Comparison of ENCODE assay signal across 8 cellular contexts in genomic region chr6:148251286-148251685, GRCh38.
DNase-seq lines count a peak whose midpoint lies in the region; ATAC-seq and TF ChIP-seq lines count a peak whose summit lies in the region.

No MANE protein-coding gene starts in this region.

- POLR2A ChIA-PET in PC-9 (lab: Charles Lee; ENCODE audit: unreplicated experiment): no interaction called here
- POLR2A ChIA-PET in activated CD4-positive, alpha-beta memory T cell treated with anti-CD3 and anti-CD28 coated beads for 36 hours (lab: Charles Lee): no interaction called here

- no TSS peak for BruUV-seq in PC-9 (replicated peaks; lab: Mats Ljungman, UMichigan)

- H3K9me2 ChIP-seq in PC-9 (ENCODE audit: insufficient read depth): no peaks in the 10 kb centered on the region

- no peak overlapping the region for H3K4me3 Mint-ChIP-seq in activated CD4-positive, alpha-beta memory T cell treated with anti-CD3 and anti-CD28 coated beads for 36 hours

- no peak for TF ChIP-seq EP300 in stomach (IDR thresholded peaks at IDR 0.05)

- no peak for ATAC-seq in HG03442 (IDR thresholded peaks at IDR 0.05; ENCODE audit: unreplicated experiment)

- 16 to 25% (median 20%) methylated on average over 2 of the region's 2 CpGs for WGBS in stomach, 5 donors

- DNase-seq in AG09319 (ENCODE audit: extremely low read depth, low read depth) (peak; percentile 56), HCEC 1CT (peak; percentile 71), PC-9 (no peak), globus pallidus (ENCODE audit: low spot score) (peak; percentile 80), stomach (no peak)
- DNase-seq in activated CD4-positive, alpha-beta T cell treated with anti-CD3 and anti-CD28 coated beads for 48 hours: no peak
- DNase-seq in activated CD4-positive, alpha-beta memory T cell treated with anti-CD3 and anti-CD28 coated beads for 36 hours: no peak

- no peaks in the 10 kb centered on the region for H3K79me2 ChIP-seq in PC-9 (ENCODE audit: low read depth)

- H3K4me1 Mint-ChIP-seq in activated CD4-positive, alpha-beta memory T cell treated with anti-CD3 and anti-CD28 coated beads for 36 hours (ENCODE audit: low read depth): no peaks in the 10 kb centered on the region

- H3K4me3 ChIP-seq in PC-9 (no peak overlapping the region), stomach (no peak overlapping the region)

- intact Hi-C loops in PC-9 (cut with micrococcal nuclease; ENCODE audit: unreplicated experiment) (loop anchor here (5.0 kb wide), 1 partner anchor 744 kb away; the partner anchor contains the start of gene SAMD5), stomach (cut with DNase I; ENCODE audit: low total_unique reads) (loop anchor here (10.0 kb wide), 1 partner anchor 76 kb away; no protein-coding TSS in a partner anchor)
- intact Hi-C loops in activated CD4-positive, alpha-beta memory T cell treated with anti-CD3 and anti-CD28 coated beads for 36 hours (cut with micrococcal nuclease): loop anchor here (1.0 to 5.0 kb wide), 2 partner anchors 74 to 744 kb away; partner anchors contain the start of gene SAMD5

- TF ChIP-seq CTCF in AG09319 (IDR thresholded peaks at IDR 0.05; ENCODE audit: low read depth, low read length): peak; percentile 51
- TF ChIP-seq CTCF in PC-9 (conservative IDR thresholded peaks at IDR 0.05): peak; percentile 66
- peak in 5 of 7 experiments; percentile 13 to 52 (median 20) for TF ChIP-seq CTCF in stomach (IDR thresholded peaks at IDR 0.05)

- no peak for TF ChIP-seq POLR2A in stomach (IDR thresholded peaks at IDR 0.05)

- no peak overlapping the region for H3K4me2 ChIP-seq in PC-9

- no peaks in the 10 kb centered on the region for H3K4me1 ChIP-seq in PC-9 (replicated peaks; ENCODE audit: insufficient read depth)
- H3K4me1 ChIP-seq in stomach: no peaks in the 10 kb centered on the region

- no peaks in the 10 kb centered on the region for H3F3A ChIP-seq in PC-9 (ENCODE audit: insufficient read depth, low read depth)

- CTCF ChIA-PET in PC-9 (lab: Charles Lee): interaction anchor here (0.9 kb wide), 1 partner anchor 744 kb away, joined by 3 read pairs; no protein-coding TSS in a partner anchor
- CTCF ChIA-PET in activated CD4-positive, alpha-beta memory T cell treated with anti-CD3 and anti-CD28 coated beads for 36 hours (lab: Charles Lee): interaction anchor here (0.7 to 3.7 kb wide), 2 partner anchors 45 to 74 kb away, joined by 5 to 36 read pairs; no protein-coding TSS in a partner anchor

- H3K27ac ChIP-seq in PC-9 (peak overlapping the region; percentile 24; the same call in 1 of the 2 replicates), stomach (no peak overlapping the region)

- H3K27me3 Mint-ChIP-seq in activated CD4-positive, alpha-beta memory T cell treated with anti-CD3 and anti-CD28 coated beads for 36 hours: peaks cover 9% of the 10 kb centered on the region

- no peaks in the 10 kb centered on the region for H3K9me3 Mint-ChIP-seq in activated CD4-positive, alpha-beta memory T cell treated with anti-CD3 and anti-CD28 coated beads for 36 hours

- H3K9me3 ChIP-seq in PC-9 (ENCODE audit: insufficient read depth, low read depth) (no peaks in the 10 kb centered on the region; the same call in 1 of the 2 replicates), stomach (no peaks in the 10 kb centered on the region)

- H2AFZ ChIP-seq in PC-9: no peak overlapping the region

- no peaks in the 10 kb centered on the region for H3K27me3 ChIP-seq in PC-9 (ENCODE audit: insufficient read depth, low read depth)
- H3K27me3 ChIP-seq in stomach: no peaks in the 10 kb centered on the region

- H3K36me3 ChIP-seq in PC-9 (ENCODE audit: low read depth): no peaks in the 10 kb centered on the region
- no peaks in the 10 kb centered on the region for H3K36me3 ChIP-seq in stomach

- H3K27ac Mint-ChIP-seq in activated CD4-positive, alpha-beta memory T cell treated with anti-CD3 and anti-CD28 coated beads for 36 hours: no peak overlapping the region

- no peaks in the 10 kb centered on the region for H3K36me3 Mint-ChIP-seq in activated CD4-positive, alpha-beta memory T cell treated with anti-CD3 and anti-CD28 coated beads for 36 hours

- H4K20me1 ChIP-seq in PC-9 (ENCODE audit: insufficient read depth): no peaks in the 10 kb centered on the region

Comparison
In these comparisons a context has a peak if more than half of its experiments do, and no peak if none do; other contexts are left out.
1. DNase-seq: peak in AG09319 (single experiment), HCEC 1CT (single experiment) and globus pallidus (single experiment); none in PC-9 (0 of 2), stomach (single experiment), activated CD4-positive, alpha-beta T cell treated with anti-CD3 and anti-CD28 coated beads for 48 hours (single experiment) and activated CD4-positive, alpha-beta memory T cell treated with anti-CD3 and anti-CD28 coated beads for 36 hours (single experiment).
2. Peak in every context shown above with its lines, with median percentiles within 50 percentile points of each other: CTCF ChIP-seq.